Comparison of ENCODE assay signal across 17 cellular contexts in genomic region chr4:39516407-39516966, GRCh38. TPM values are rescaled to one million over a fixed set of nuclear protein-coding genes. Genes with fewer than 3 reads are reported as not detected.
DNase-seq lines count a peak whose midpoint lies in the region; TF ChIP-seq lines count a peak whose summit lies in the region.
"Had no signal": no experiment of that assay in that cellular context is flagged by ENCODE, and none has a peak within 500 bp of the region (broad histone marks: within the 10 kb centered on the region; RNA-seq: fewer than 3 reads in every experiment).

No MANE protein-coding gene starts in this region.

- H3K9ac ChIP-seq in SK-N-SH: no peak overlapping the region
- H3K9ac ChIP-seq: BLaER1 treated with 17β-estradiol and CSF1 and Interleukin-3, amounts not matched to agents 10 nM and 100 nM had no signal

- CTCF ChIA-PET in SK-N-SH (lab: Yijun Ruan, JAX): no interaction called here

- H3K27ac ChIP-seq in 22Rv1 (peak overlapping the region; percentile 94), VCaP (peak overlapping the region; percentile 72), SK-N-SH (ENCODE audit: low read depth in 2 of 2, low read length in 1 of 2) (peak overlapping the region in 1 of 2 experiments; percentile 17; a peak in 2 of 4 replicates)
- H3K27ac ChIP-seq: BLaER1 treated with 17β-estradiol and CSF1 and Interleukin-3, amounts not matched to agents 10 nM and 100 nM; SJCRH30 had no signal

- H3K4me3 Mint-ChIP-seq in HFFc6 (no peak overlapping the region), osteocyte (ENCODE audit: unreplicated experiment) (no peak overlapping the region)
- H3K4me3 Mint-ChIP-seq: CD8-positive, alpha-beta memory T cell had no signal

- no peak overlapping the region for H2AFZ ChIP-seq in SK-N-SH (ENCODE audit: low read depth)

- H3K36me3 Mint-ChIP-seq in HFFc6 (ENCODE audit: low read depth): peaks cover 23% of the 10 kb centered on the region
- peaks cover 35% of the 10 kb centered on the region for H3K36me3 Mint-ChIP-seq in osteocyte (ENCODE audit: unreplicated experiment)

- H3K9me2 ChIP-seq in SK-N-SH: no peaks in the 10 kb centered on the region

- H3K27ac Mint-ChIP-seq in HFFc6 (peak overlapping the region; percentile 74), osteocyte (ENCODE audit: unreplicated experiment) (peak overlapping the region; percentile 75)

- no peak for TF ChIP-seq EP300 in SK-N-SH (IDR thresholded peaks at IDR 0.05; ENCODE audit: borderline replicate concordance in 1 of 2, low read depth in 1 of 2, low read length in 1 of 2)

- H3K36me3 ChIP-seq in SK-N-SH (replicated peaks in 1 of 2; ENCODE audit: control insufficient read depth in 1 of 2, insufficient read depth in 2 of 2, low read length in 1 of 2): peaks cover 20 to 68% of the 10 kb centered on the region in 2 experiments

- H3K9me3 Mint-ChIP-seq in HFFc6 (no peaks in the 10 kb centered on the region), osteocyte (ENCODE audit: unreplicated experiment) (no peaks in the 10 kb centered on the region)
- H3K9me3 Mint-ChIP-seq: CD8-positive, alpha-beta memory T cell had no signal

- WGBS in SK-N-SH (ENCODE audit: low lambda C conversion rate): 85% methylated on average over 2 of the region's 2 CpGs

- in situ Hi-C loops in KBM-7 (cut with MboI; ENCODE audit: low pct_unique_long_range_greater_than_20kb, low sequenced_read_pairs): no loop called here

- peaks cover 2 to 4% of the 10 kb centered on the region in 2 experiments; a peak in 1 of 4 replicates for H3K4me1 ChIP-seq in SK-N-SH (ENCODE audit: control insufficient read depth in 1 of 2, insufficient read depth in 2 of 2, low read depth in 1 of 2, low read length in 1 of 2)
- H3K4me1 ChIP-seq: BLaER1 treated with 17β-estradiol and CSF1 and Interleukin-3, amounts not matched to agents 10 nM and 100 nM; SJCRH30 had no signal

- peaks cover 26% of the 10 kb centered on the region for H3F3A ChIP-seq in SK-N-SH (replicated peaks; ENCODE audit: insufficient read depth)

- no peak overlapping the region for H3K4me2 ChIP-seq in SK-N-SH
- H3K4me2 ChIP-seq: BLaER1 treated with 17β-estradiol and CSF1 and Interleukin-3, amounts not matched to agents 10 nM and 100 nM had no signal

- H3K79me2 ChIP-seq in SK-N-SH (ENCODE audit: insufficient read depth): peaks cover 98% of the 10 kb centered on the region

- no peak for TF ChIP-seq RAD21 in SK-N-SH (IDR thresholded peaks at IDR 0.05; ENCODE audit: low read length)

- POLR2A ChIA-PET in SK-N-SH (lab: Yijun Ruan, JAX): no interaction called here

- H3K4me3 ChIP-seq in SK-N-SH (ENCODE audit: low read depth in 2 of 2, low read length in 1 of 2): no peak overlapping the region
- H3K4me3 ChIP-seq: BLaER1 treated with 17β-estradiol and CSF1 and Interleukin-3, amounts not matched to agents 10 nM and 100 nM; SJCRH30 had no signal

- DNase-seq in HFFc6 (no peak), osteocyte (ENCODE audit: extremely low spot score, unreplicated experiment) (no peak), SK-N-SH (no peak), NCI-H2227 treated with DMSO at 0.1 percent for 48 hours (lab: John Stamatoyannopoulos, UW) (no peak), KBM-7 (no peak)
- DNase-seq: CD8-positive, alpha-beta memory T cell; DND-41; NCI-H1105 treated with DMSO at 0.1 percent for 48 hours; NCI-H1694; NCI-H2081 treated with DMSO at 0.1 percent for 48 hours; NCI-H510A treated with DMSO at 0.1 percent for 48 hours; NCI-H82; OCI-M1; SJCRH30 had no signal

- H4K20me1 ChIP-seq in SK-N-SH (ENCODE audit: insufficient read depth): peaks cover 3% of the 10 kb centered on the region; the same call in 1 of the 2 replicates
- H4K20me1 ChIP-seq: BLaER1 treated with 17β-estradiol and CSF1 and Interleukin-3, amounts not matched to agents 10 nM and 100 nM had no signal

- H3K4me1 Mint-ChIP-seq in HFFc6 (ENCODE audit: low read depth) (peaks cover 14% of the 10 kb centered on the region), osteocyte (ENCODE audit: unreplicated experiment) (peaks cover 31% of the 10 kb centered on the region)

- H3K9me3 ChIP-seq in SK-N-SH: no peaks in the 10 kb centered on the region
- H3K9me3 ChIP-seq: BLaER1 treated with 17β-estradiol and CSF1 and Interleukin-3, amounts not matched to agents 10 nM and 100 nM; SJCRH30 had no signal

- no peak for TF ChIP-seq CTCF in 22Rv1 (IDR thresholded peaks at IDR 0.05)
- no peak for TF ChIP-seq CTCF in HFFc6 (IDR thresholded peaks at IDR 0.05)
- no peak for TF ChIP-seq CTCF in VCaP (conservative IDR thresholded peaks at IDR 0.05)
- TF ChIP-seq CTCF in osteocyte (IDR thresholded peaks at IDR 0.05): no peak
- TF ChIP-seq CTCF in SK-N-SH (IDR thresholded peaks at IDR 0.05): no peak

- H3K27me3 Mint-ChIP-seq in HFFc6 (ENCODE audit: insufficient read depth) (no peaks in the 10 kb centered on the region), osteocyte (ENCODE audit: unreplicated experiment) (no peaks in the 10 kb centered on the region)
- H3K27me3 Mint-ChIP-seq: CD8-positive, alpha-beta memory T cell had no signal

- H3K27me3 ChIP-seq in SK-N-SH (ENCODE audit: insufficient read depth): no peaks in the 10 kb centered on the region
- H3K27me3 ChIP-seq: BLaER1 treated with 17β-estradiol and CSF1 and Interleukin-3, amounts not matched to agents 10 nM and 100 nM; SJCRH30 had no signal

TF ChIP-seq in SK-N-SH, 30 proteins besides CTCF, POLR2A, EP300 and RAD21:
- TF ChIP-seq FOXM1 (IDR thresholded peaks at IDR 0.05; ENCODE audit: low read depth) (no peak), ELF1 (IDR thresholded peaks at IDR 0.05) (no peak), RXRA (IDR thresholded peaks at IDR 0.05; ENCODE audit: borderline replicate concordance, low read depth) (no peak), TAF1 (IDR thresholded peaks at IDR 0.05; ENCODE audit: borderline replicate concordance, low read depth, low read length) (no peak), GABPA (IDR thresholded peaks at IDR 0.05; ENCODE audit: low read depth) (no peak), TEAD4 (IDR thresholded peaks at IDR 0.05; ENCODE audit: borderline replicate concordance, insufficient read depth) (no peak)

RNA-seq across cellular contexts. Expression of gene UGDH, which starts 10.8 kb away (rescaled TPM):
- 100 to 1,000 TPM in 5 of 6 experiments, 10 to 100 TPM in 1; 97.1 to 169 (median 158) TPM for total RNA-seq in HFFc6 (2021; fragmentation: NEBNext Ultra II Directional; extraction: Animal tissue kit (Norgen Biotek cat#: 25700))
- 192 and 200 TPM in 2 replicates for total RNA-seq in osteocyte
- 41.4 and 41.6 TPM in 2 replicates for polyA plus RNA-seq in SK-N-SH (2012; rRNA removed)
- 54.0 and 60.7 TPM in 2 replicates for polyA plus RNA-seq in SK-N-SH (2012; cell fraction: cytosol; rRNA removed)
- 12.4 and 22.4 TPM in 2 replicates for polyA plus RNA-seq in SK-N-SH (2012; cell fraction: nucleus; rRNA removed)

RNA-seq across cellular contexts. Expression of gene LIAS, which starts 57.6 kb away (rescaled TPM):
- total RNA-seq in HFFc6 (2021; fragmentation: NEBNext Ultra II Directional; extraction: Animal tissue kit (Norgen Biotek cat#: 25700)): 1 to 10 TPM; 6.9 to 9.4 (median 8.1) TPM
- total RNA-seq in osteocyte: 10.9 and 13.8 TPM in 2 replicates
- 9.2 and 10.8 TPM in 2 replicates for polyA plus RNA-seq in SK-N-SH (2012; rRNA removed)
- polyA plus RNA-seq in SK-N-SH (2012; cell fraction: cytosol; rRNA removed): 11.1 and 13.0 TPM in 2 replicates
- 8.3 and 11.8 TPM in 2 replicates for polyA plus RNA-seq in SK-N-SH (2012; cell fraction: nucleus; rRNA removed)

RNA-seq across cellular contexts. Expression of gene RPL9, which starts 57.8 kb away (rescaled TPM):
- 1,000 to 10,000 TPM; 1,332 to 1,543 (median 1,424) TPM for total RNA-seq in HFFc6 (2021; fragmentation: NEBNext Ultra II Directional; extraction: Animal tissue kit (Norgen Biotek cat#: 25700))
- 1,144 and 1,147 TPM in 2 replicates for total RNA-seq in osteocyte
- polyA plus RNA-seq in SK-N-SH (2012; rRNA removed): 1,564 and 2,425 TPM in 2 replicates
- 2,841 and 2,925 TPM in 2 replicates for polyA plus RNA-seq in SK-N-SH (2012; cell fraction: cytosol; rRNA removed)
- polyA plus RNA-seq in SK-N-SH (2012; cell fraction: nucleus; rRNA removed): 199 and 396 TPM in 2 replicates
